Comparison of ENCODE assay signal across 10 cellular contexts in the genomic region with DNA sequence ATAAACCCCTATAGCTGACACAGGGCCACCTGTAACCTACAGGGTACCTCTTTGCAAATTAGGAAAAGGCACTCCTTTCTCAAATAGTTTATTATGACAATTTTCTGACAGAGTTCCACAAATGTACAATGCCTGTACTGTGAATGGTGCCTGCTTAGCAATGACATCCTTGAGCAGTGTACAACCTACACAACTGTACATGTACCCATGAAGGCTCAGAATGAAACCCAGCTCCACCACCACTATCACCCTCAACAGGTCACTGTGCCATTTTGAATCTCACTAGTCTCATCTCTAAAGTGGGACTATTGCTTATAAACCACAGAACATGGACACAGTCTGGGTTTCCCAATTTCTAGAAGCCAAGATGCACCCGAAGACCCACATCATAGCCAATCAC.
"Had no signal": no experiment of that assay in that cellular context is flagged by ENCODE, and none has a peak within 500 bp of the region (broad histone marks: within the 10 kb centered on the region; RNA-seq: fewer than 3 reads in every experiment).

No MANE protein-coding gene starts in this region.

- H3K9me3 ChIP-seq: mucosa of descending colon had no signal

- H3K4me3 ChIP-seq: mucosa of descending colon had no signal

- DNase-seq: activated B cell treated with CpG ODN at 0.5 μM for 24 hours; activated CD4-positive, alpha-beta T cell treated with anti-CD3 and anti-CD28 coated beads, Interleukin-2, amount 50 U/mL, for 1 hour; activated effector memory CD4-positive, alpha-beta T cell treated with Interleukin-2 at 50 U/mL for 16 hours; activated naive CD8-positive, alpha-beta T cell treated with anti-CD3 and anti-CD28 coated beads, Interleukin-2, amount 50 U/mL, for 24 hours; glutamatergic neuron; mammary epithelial cell; mucosa of descending colon; stimulated activated CD4-positive, alpha-beta T cell treated with anti-CD3 and anti-CD28 coated beads, Interleukin-4, amount 100 ng/mL, for 1 hour; stimulated activated CD8-positive, alpha-beta memory T cell treated with anti-CD3 and anti-CD28 coated beads, Interleukin-4, amount 100 ng/mL, for 48 hours; T-helper 1 cell had no signal

- ATAC-seq: activated naive CD8-positive, alpha-beta T cell treated with anti-CD3 and anti-CD28 coated beads, Interleukin-2, amount 50 U/mL, for 24 hours; mucosa of descending colon had no signal
